ENCODE assay signal across 20 cellular contexts in the genomic region with DNA sequence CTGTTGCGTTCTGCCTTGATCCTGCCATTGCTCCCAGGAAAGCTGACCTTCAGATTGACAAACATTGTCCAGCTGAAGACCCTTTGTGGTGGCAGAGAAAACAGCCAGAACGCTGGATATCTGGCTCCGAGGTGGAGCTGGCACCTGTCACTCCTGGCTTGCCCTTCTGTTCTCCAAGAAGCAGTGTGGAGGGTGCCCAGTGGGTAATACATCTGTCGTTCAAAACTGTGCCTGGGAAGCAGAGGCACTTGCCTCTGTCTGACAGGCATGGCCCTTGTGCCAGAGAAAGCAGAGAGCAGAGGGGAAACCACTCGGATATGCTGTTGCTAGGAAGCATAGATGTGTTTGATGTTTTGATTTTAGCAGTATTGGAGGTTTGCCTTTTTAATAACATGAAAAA.
DNase-seq lines count a peak whose midpoint lies in the region; ATAC-seq and TF ChIP-seq lines count a peak whose summit lies in the region.
"Had no signal": no experiment of that assay in that cellular context is flagged by ENCODE, and none has a peak within 500 bp of the region (broad histone marks: within the 10 kb centered on the region; RNA-seq: fewer than 3 reads in every experiment).

No MANE protein-coding gene starts in this region.

- intact Hi-C loops in dorsolateral prefrontal cortex (cut with DNase I) (no loop called here), gastrocnemius medialis (cut with DNase I; ENCODE audit: low total_unique reads) (loop anchor here (1.0 kb wide), 1 partner anchor 40 kb away; no protein-coding TSS in a partner anchor)

- no peaks in the 10 kb centered on the region for H3K9me3 ChIP-seq in gastrocnemius medialis
- H3K9me3 ChIP-seq: MG63 had no signal

- no peak overlapping the region for H3K4me3 ChIP-seq in dorsolateral prefrontal cortex
- no peak overlapping the region for H3K4me3 ChIP-seq in gastrocnemius medialis
- H3K4me3 ChIP-seq: K562, MG63 had no signal

- no peaks in the 10 kb centered on the region for H3K27me3 ChIP-seq in dorsolateral prefrontal cortex
- no peaks in the 10 kb centered on the region for H3K27me3 ChIP-seq in gastrocnemius medialis
- H3K27me3 ChIP-seq: MG63 had no signal

- TF ChIP-seq CTCF in dorsolateral prefrontal cortex (IDR thresholded peaks at IDR 0.05 in 54 of 56, conservative IDR thresholded peaks at IDR 0.05 in 2 of 56; ENCODE audit: low read depth in 1 of 56, partially characterized antibody in 56 of 56): no peak
- no peak for TF ChIP-seq CTCF in gastrocnemius medialis (IDR thresholded peaks at IDR 0.05 in 4 of 5, conservative IDR thresholded peaks at IDR 0.05 in 1 of 5)

- TF ChIP-seq POLR2A in gastrocnemius medialis (IDR thresholded peaks at IDR 0.05): no peak

- no peaks in the 10 kb centered on the region for H3K36me3 ChIP-seq in gastrocnemius medialis

- in situ Hi-C loops in gastrocnemius medialis (cut with MboI; ENCODE audit: low sequenced_read_pairs in 4 of 4): loop anchor here in 1 of 4 donors (25.0 kb wide), 1 partner anchor 176 kb away; no protein-coding TSS in a partner anchor

- ATAC-seq in gastrocnemius medialis (peak in 1 of 2 donors; percentile 47), GM18868 (IDR thresholded peaks at IDR 0.05; ENCODE audit: unreplicated experiment) (no peak)
- ATAC-seq: HepG2, K562, Right ventricle myocardium inferior, T-helper 17 cell had no signal

- H3K4me1 ChIP-seq in gastrocnemius medialis: peaks cover 11 to 22% of the 10 kb centered on the region in 2 donors

- peak overlapping the region in 44 of 59 donors; percentile 3 to 83 (median 56) for H3K27ac ChIP-seq in dorsolateral prefrontal cortex
- peak overlapping the region; percentile 49 to 83 (median 54) for H3K27ac ChIP-seq in gastrocnemius medialis
- H3K27ac ChIP-seq: HL-60 had no signal

- DNase-seq in NCI-H2171 treated with DMSO at 0.1 percent for 48 hours (lab: John Stamatoyannopoulos, UW) (peak; percentile 63), NCI-H2171 (lab: John Stamatoyannopoulos, UW) (no peak), NCI-H1694 treated with DMSO at 0.1 percent for 48 hours (lab: John Stamatoyannopoulos, UW) (peak; percentile 54), dorsolateral prefrontal cortex (no peak), gastrocnemius medialis (peak in 1 of 2 donors; percentile 42)
- DNase-seq in activated naive CD4-positive, alpha-beta T cell treated with Interleukin-2 at 50 U/mL for 16 hours: no peak
- DNase-seq: DMS79, H9, HFFc6, NCI-H1436, NCI-H2029 treated with DMSO at 0.1 percent for 48 hours, NCI-H510A treated with DMSO at 0.1 percent for 48 hours, SW 1271, T-helper 17 cell had no signal

Comparison
In these comparisons a context has a peak if more than half of its experiments do, and no peak if none do; other contexts are left out.
1. DNase-seq: peak in NCI-H2171 treated with DMSO at 0.1 percent for 48 hours (single experiment) and NCI-H1694 treated with DMSO at 0.1 percent for 48 hours (single experiment); none in NCI-H2171 (single experiment), dorsolateral prefrontal cortex (0 of 10) and activated naive CD4-positive, alpha-beta T cell treated with Interleukin-2 at 50 U/mL for 16 hours (single experiment).